Comparison of ENCODE assay signal across 18 cellular contexts in genomic region chr9:134863306-134863902, GRCh38. TPM values are rescaled to one million over a fixed set of nuclear protein-coding genes. Genes with fewer than 3 reads are reported as not detected.
A peak's percentile ranks its signal among the peaks of the same experiment; 100 is the strongest.
DNase-seq lines count a peak whose midpoint lies in the region; ATAC-seq, FAIRE-seq and TF ChIP-seq lines count a peak whose summit lies in the region.
"Had no signal": no experiment of that assay in that cellular context is flagged by ENCODE, and none has a peak within 500 bp of the region (broad histone marks: within the 10 kb centered on the region; RNA-seq: fewer than 3 reads in every experiment).

No MANE protein-coding gene starts in this region.

- TF ChIP-seq POLR2A in ovary (IDR thresholded peaks at IDR 0.05): no peak
- TF ChIP-seq POLR2A in HepG2 (IDR thresholded peaks at IDR 0.05; ENCODE audit: insufficient read depth in 1 of 2, low read depth in 2 of 2, low read length in 2 of 2): no peak
- TF ChIP-seq POLR2A in esophagus squamous epithelium (IDR thresholded peaks at IDR 0.05): no peak

- H3K9ac ChIP-seq in endodermal cell (ENCODE audit: extremely low read depth, low read length, poor library complexity, severe bottlenecking): no peak overlapping the region
- H3K9ac ChIP-seq in HepG2 (ENCODE audit: insufficient read depth, low read depth, low read length): no peak overlapping the region
- H3K9ac ChIP-seq: BLaER1 treated with 17β-estradiol and CSF1 and Interleukin-3, amounts not matched to agents 10 nM and 100 nM had no signal

- TF ChIP-seq RAD21 in HepG2 (CRISPR knock-in tag; IDR thresholded peaks at IDR 0.05): no peak

- H3K9me3 Mint-ChIP-seq in endodermal cell: peaks cover 2% of the 10 kb centered on the region

- no peak for TF ChIP-seq CTCF in endodermal cell (conservative IDR thresholded peaks at IDR 0.05)
- TF ChIP-seq CTCF in ovary (IDR thresholded peaks at IDR 0.05): no peak
- no peak for TF ChIP-seq CTCF in HepG2 (CRISPR knock-in tag; IDR thresholded peaks at IDR 0.05)
- TF ChIP-seq CTCF in esophagus squamous epithelium (IDR thresholded peaks at IDR 0.05): no peak

- H3K4me3 Mint-ChIP-seq in endodermal cell: no peak overlapping the region

- no peak for ATAC-seq in HepG2
- no peak for ATAC-seq in GM18517 (IDR thresholded peaks at IDR 0.05; ENCODE audit: unreplicated experiment)
- no peak for ATAC-seq in GM18873 (IDR thresholded peaks at IDR 0.05; ENCODE audit: low FRiP score, unreplicated experiment)
- ATAC-seq: HCT116, K562 had no signal

- no peak overlapping the region for H2AFZ ChIP-seq in HepG2 (ENCODE audit: low read length)
- H2AFZ ChIP-seq: PC-9 had no signal

- POLR2A ChIA-PET in HepG2 (lab: Yijun Ruan, JAX): no interaction called here

- H3K36me3 ChIP-seq in endodermal cell (ENCODE audit: control insufficient read depth, insufficient read depth, low read length) (no peaks in the 10 kb centered on the region), ovary (no peaks in the 10 kb centered on the region), HepG2 (replicated peaks in 1 of 2; ENCODE audit: control insufficient read depth in 1 of 2, insufficient read depth in 2 of 2, low read length in 2 of 2) (no peaks in the 10 kb centered on the region), esophagus squamous epithelium (no peaks in the 10 kb centered on the region)
- H3K36me3 ChIP-seq: BLaER1 treated with 17β-estradiol and CSF1 and Interleukin-3, amounts not matched to agents 10 nM and 100 nM had no signal

- H3K4me2 ChIP-seq in HepG2 (ENCODE audit: low read depth, low read length): no peak overlapping the region
- H3K4me2 ChIP-seq: BLaER1 treated with 17β-estradiol and CSF1 and Interleukin-3, amounts not matched to agents 10 nM and 100 nM; PC-9 had no signal

- FAIRE-seq in HepG2 (lab: Jason Lieb, UNC): no peak
- FAIRE-seq: HTR-8/SVneo, K562 had no signal

- no peaks in the 10 kb centered on the region for H3K4me1 Mint-ChIP-seq in endodermal cell

- no peaks in the 10 kb centered on the region for H3K27me3 ChIP-seq in endodermal cell (ENCODE audit: control insufficient read depth, insufficient read depth, low read length, poor library complexity, severe bottlenecking)
- H3K27me3 ChIP-seq in ovary: no peaks in the 10 kb centered on the region
- peaks cover 0 to 18% of the 10 kb centered on the region in 2 experiments; a peak in 3 of 5 replicates for H3K27me3 ChIP-seq in HepG2 (ENCODE audit: control insufficient read depth in 1 of 2, insufficient read depth in 2 of 2, low read length in 2 of 2)
- peaks cover 0 to 24% (median 0%) of the 10 kb centered on the region in 4 donors for H3K27me3 ChIP-seq in esophagus squamous epithelium

- BruUV-seq in HepG2 (replicated peaks; lab: Mats Ljungman, UMichigan): no TSS peak

- no peak overlapping the region for H3K27ac Mint-ChIP-seq in endodermal cell

- no peaks in the 10 kb centered on the region for H3K36me3 Mint-ChIP-seq in endodermal cell (ENCODE audit: low read depth)

- TF ChIP-seq EP300 in ovary (IDR thresholded peaks at IDR 0.05): no peak
- TF ChIP-seq EP300 in HepG2 (IDR thresholded peaks at IDR 0.05; ENCODE audit: low read depth in 2 of 2, low read length in 2 of 2): no peak
- TF ChIP-seq EP300 in HepG2 (CRISPR knock-in tag; IDR thresholded peaks at IDR 0.05; ENCODE audit: borderline replicate concordance): no peak

- intact Hi-C loops in ovary (cut with DNase I) (no loop called here), HepG2 (cut with micrococcal nuclease; ENCODE audit: unreplicated experiment) (no loop called here), esophagus squamous epithelium (cut with DNase I) (no loop called here)

- H3K9me3 ChIP-seq in endodermal cell (ENCODE audit: control insufficient read depth, low read length) (no peaks in the 10 kb centered on the region), ovary (no peaks in the 10 kb centered on the region), HepG2 (ENCODE audit: low read length) (no peaks in the 10 kb centered on the region), esophagus squamous epithelium (no peaks in the 10 kb centered on the region)

- no peaks in the 10 kb centered on the region for H3K4me1 ChIP-seq in endodermal cell (ENCODE audit: control insufficient read depth, insufficient read depth, low read length)
- peaks cover 20% of the 10 kb centered on the region for H3K4me1 ChIP-seq in ovary (ENCODE audit: insufficient read depth)
- H3K4me1 ChIP-seq in HepG2 (ENCODE audit: insufficient read depth, low read length): no peaks in the 10 kb centered on the region
- peaks cover 0 to 24% (median 0%) of the 10 kb centered on the region in 3 donors for H3K4me1 ChIP-seq in esophagus squamous epithelium

- peak; percentile 6 for DNase-seq in activated CD8-positive, alpha-beta memory T cell treated with anti-CD3 and anti-CD28 coated beads, Interleukin-2, amount 50 U/mL, for 4 hours
- no peak for DNase-seq in activated CD8-positive, alpha-beta memory T cell treated with anti-CD3 and anti-CD28 coated beads, Interleukin-2, amount 50 U/mL, for 48 hours
- DNase-seq in endodermal cell: peak; percentile 35
- DNase-seq in ovary: peak in 3 of 5 donors; percentile 16 to 41 (median 34)
- DNase-seq in HepG2 (ENCODE audit: low spot score): no peak
- DNase-seq in esophagus squamous epithelium (lab: John Stamatoyannopoulos, UW): no peak
- DNase-seq: DMS153, NCI-H1092, NCI-H2107, NCI-H345, PC-9 had no signal

- no peaks in the 10 kb centered on the region; the same call in 1 of the 2 replicates for H4K20me1 ChIP-seq in HepG2 (ENCODE audit: insufficient read depth, low read length)
- H4K20me1 ChIP-seq: BLaER1 treated with 17β-estradiol and CSF1 and Interleukin-3, amounts not matched to agents 10 nM and 100 nM had no signal

- in situ Hi-C loops in HepG2 (cut with HindIII; ENCODE audit: extremely low pct_ligation_motif_present, low pct_unique_long_range_greater_than_20kb): no loop called here

- CTCF ChIA-PET in HepG2 (lab: Yijun Ruan, JAX; ENCODE audit: low intra/inter-chr PET ratio, low total read pairs): no interaction called here

- H3K79me2 ChIP-seq in HepG2 (ENCODE audit: insufficient read depth, low read length): no peaks in the 10 kb centered on the region

- WGBS in endodermal cell (ENCODE audit: insufficient coverage in 1 of 2, insufficient read length in 1 of 2), 2 experiments: 90 to 96% methylated on average over 15 to 16 of the region's 16 CpGs
- 81 to 96% (median 82%) methylated on average over 16 of the region's 16 CpGs for WGBS in ovary, 3 donors
- 12% methylated on average over 10 of the region's 16 CpGs for WGBS in HepG2 (ENCODE audit: low lambda C conversion rate)
- 46 to 71% methylated on average over 4 to 11 of the region's 16 CpGs for WGBS in esophagus squamous epithelium, 2 donors

- H3K27me3 Mint-ChIP-seq in endodermal cell (ENCODE audit: insufficient read depth): no peaks in the 10 kb centered on the region

- no peak overlapping the region for H3K4me3 ChIP-seq in endodermal cell (ENCODE audit: low read length)
- no peak overlapping the region for H3K4me3 ChIP-seq in ovary
- H3K4me3 ChIP-seq in HepG2 (replicated peaks in 1 of 3; ENCODE audit: insufficient read depth in 1 of 3, low read depth in 2 of 3, low read length in 3 of 3): no peak overlapping the region
- H3K4me3 ChIP-seq in esophagus squamous epithelium: no peak overlapping the region
- H3K4me3 ChIP-seq: BLaER1 treated with 17β-estradiol and CSF1 and Interleukin-3, amounts not matched to agents 10 nM and 100 nM; K562; PC-9; SK-N-MC had no signal

- H3K27ac ChIP-seq in endodermal cell (ENCODE audit: low read depth, low read length) (no peak overlapping the region), ovary (no peak overlapping the region), HepG2 (ENCODE audit: extremely low read length, insufficient read depth, low read length) (no peak overlapping the region), esophagus squamous epithelium (no peak overlapping the region)
- H3K27ac ChIP-seq: BLaER1 treated with 17β-estradiol and CSF1 and Interleukin-3, amounts not matched to agents 10 nM and 100 nM; PC-9; SK-N-MC had no signal

RNA-seq across cellular contexts. Expression of gene FCN2, which starts 17.2 kb away (rescaled TPM):
- total RNA-seq in endodermal cell (not detected), ovary (1 to 10 TPM in 1 of 7 donors, under 1 TPM in 3, not detected in 3; 0.23 to 1.1 (median 0.40) TPM), HepG2 (2016; rRNA removed; fragmentation: Illumina TruSeq; extraction: Trizol) (not detected in 2 replicates), esophagus squamous epithelium (not detected)
- not detected for polyA plus RNA-seq in endodermal cell (2013, experiment 1 of 2)
- polyA plus RNA-seq in endodermal cell (2013, experiment 2 of 2): not detected
- polyA plus RNA-seq in ovary (under 1 TPM in 1 of 2 donors, not detected in 1; 0.33 TPM), HepG2 (2011; rRNA removed) (not detected in 2 replicates)
- not detected in 2 replicates for total RNA-seq in HepG2 (2016; cell fraction: cytosol; rRNA removed; fragmentation: Illumina TruSeq; extraction: Trizol; ENCODE audit: low read depth)
- not detected in 2 replicates for total RNA-seq in HepG2 (2016; cell fraction: insoluble cytoplasmic fraction; rRNA removed; fragmentation: Illumina TruSeq; extraction: Trizol)
- total RNA-seq in HepG2 (2016; cell fraction: membrane; rRNA removed; fragmentation: Illumina TruSeq; extraction: Trizol): not detected in 2 replicates
- total RNA-seq in HepG2 (2016; cell fraction: nucleus; rRNA removed; fragmentation: Illumina TruSeq; extraction: Trizol): not detected in 2 replicates
- not detected in 2 replicates for polyA plus RNA-seq in HepG2 (2011; cell fraction: cytosol; rRNA removed)
- polyA plus RNA-seq in HepG2 (2011; cell fraction: nucleus; rRNA removed): not detected in 2 replicates
- not detected in 2 replicates for polyA plus RNA-seq in HepG2 (2012)
- not detected in 2 replicates for polyA plus RNA-seq in HepG2 (2016; cell fraction: cytosol; fragmentation: Illumina TruSeq; extraction: Trizol; ENCODE audit: low read depth)
- polyA plus RNA-seq in HepG2 (2016; cell fraction: insoluble cytoplasmic fraction; fragmentation: Illumina TruSeq; extraction: Trizol; ENCODE audit: low read depth): not detected in 2 replicates
- not detected in 2 replicates for polyA plus RNA-seq in HepG2 (2016; cell fraction: membrane; fragmentation: Illumina TruSeq; extraction: Trizol; ENCODE audit: low read depth)
- polyA plus RNA-seq in HepG2 (2016; cell fraction: nucleus; fragmentation: Illumina TruSeq; extraction: Trizol; ENCODE audit: insufficient read depth, low read depth): not detected in 2 replicates
- not detected in 2 replicates for polyA minus RNA-seq in HepG2 (2011; rRNA and poly(A)+ RNA removed; ENCODE audit: low replicate concordance)
- not detected in 2 replicates for polyA minus RNA-seq in HepG2 (2011; cell fraction: cytosol; rRNA and poly(A)+ RNA removed)
- polyA minus RNA-seq in HepG2 (2011; cell fraction: nucleus; rRNA and poly(A)+ RNA removed): not detected in 2 replicates
- total RNA-seq: K562, PC-9 had no signal
- polyA plus RNA-seq: K562 had no signal

RNA-seq across cellular contexts. Expression of gene FCN1, which starts 54.3 kb away (rescaled TPM):
- total RNA-seq in endodermal cell (not detected), ovary (1 to 10 TPM in 3 of 7 donors, under 1 TPM in 2, not detected in 2; 0.43 to 5.0 (median 1.9) TPM), HepG2 (2016; rRNA removed; fragmentation: Illumina TruSeq; extraction: Trizol) (not detected in 2 replicates), esophagus squamous epithelium (1 to 10 TPM in 1 of 4 donors, under 1 TPM in 2, not detected in 1; 0.22 to 5.7 (median 0.76) TPM)
- not detected for polyA plus RNA-seq in endodermal cell (2013, experiment 1 of 2)
- polyA plus RNA-seq in endodermal cell (2013, experiment 2 of 2): not detected
- polyA plus RNA-seq in ovary (1 to 10 TPM; 1.4 to 3.5 TPM), HepG2 (2011; rRNA removed) (not detected in 2 replicates)
- not detected in 2 replicates for total RNA-seq in HepG2 (2016; cell fraction: cytosol; rRNA removed; fragmentation: Illumina TruSeq; extraction: Trizol; ENCODE audit: low read depth)
- total RNA-seq in HepG2 (2016; cell fraction: insoluble cytoplasmic fraction; rRNA removed; fragmentation: Illumina TruSeq; extraction: Trizol): not detected in 2 replicates
- total RNA-seq in HepG2 (2016; cell fraction: membrane; rRNA removed; fragmentation: Illumina TruSeq; extraction: Trizol): not detected in 2 replicates
- not detected in 2 replicates for total RNA-seq in HepG2 (2016; cell fraction: nucleus; rRNA removed; fragmentation: Illumina TruSeq; extraction: Trizol)
- polyA plus RNA-seq in HepG2 (2011; cell fraction: cytosol; rRNA removed): not detected in 2 replicates
- not detected in 2 replicates for polyA plus RNA-seq in HepG2 (2011; cell fraction: nucleus; rRNA removed)
- polyA plus RNA-seq in HepG2 (2012): not detected in 2 replicates
- polyA plus RNA-seq in HepG2 (2016; cell fraction: cytosol; fragmentation: Illumina TruSeq; extraction: Trizol; ENCODE audit: low read depth): not detected in 2 replicates
- not detected in 2 replicates for polyA plus RNA-seq in HepG2 (2016; cell fraction: insoluble cytoplasmic fraction; fragmentation: Illumina TruSeq; extraction: Trizol; ENCODE audit: low read depth)
- not detected in 2 replicates for polyA plus RNA-seq in HepG2 (2016; cell fraction: membrane; fragmentation: Illumina TruSeq; extraction: Trizol; ENCODE audit: low read depth)
- polyA plus RNA-seq in HepG2 (2016; cell fraction: nucleus; fragmentation: Illumina TruSeq; extraction: Trizol; ENCODE audit: insufficient read depth, low read depth): not detected in 2 replicates
- not detected in 2 replicates for polyA minus RNA-seq in HepG2 (2011; rRNA and poly(A)+ RNA removed; ENCODE audit: low replicate concordance)
- polyA minus RNA-seq in HepG2 (2011; cell fraction: cytosol; rRNA and poly(A)+ RNA removed): not detected in 2 replicates
- polyA minus RNA-seq in HepG2 (2011; cell fraction: nucleus; rRNA and poly(A)+ RNA removed): not detected in 2 replicates
- total RNA-seq: K562, PC-9 had no signal
- polyA plus RNA-seq: K562 had no signal

Comparison
In these comparisons a context has a peak if more than half of its experiments do, and no peak if none do; other contexts are left out.
1. DNase-seq: peak in activated CD8-positive, alpha-beta memory T cell treated with anti-CD3 and anti-CD28 coated beads, Interleukin-2, amount 50 U/mL, for 4 hours (single experiment), endodermal cell (single experiment) and ovary (3 of 5); none in activated CD8-positive, alpha-beta memory T cell treated with anti-CD3 and anti-CD28 coated beads, Interleukin-2, amount 50 U/mL, for 48 hours (single experiment), HepG2 (single experiment) and esophagus squamous epithelium (single experiment).